In the genomic region with DNA sequence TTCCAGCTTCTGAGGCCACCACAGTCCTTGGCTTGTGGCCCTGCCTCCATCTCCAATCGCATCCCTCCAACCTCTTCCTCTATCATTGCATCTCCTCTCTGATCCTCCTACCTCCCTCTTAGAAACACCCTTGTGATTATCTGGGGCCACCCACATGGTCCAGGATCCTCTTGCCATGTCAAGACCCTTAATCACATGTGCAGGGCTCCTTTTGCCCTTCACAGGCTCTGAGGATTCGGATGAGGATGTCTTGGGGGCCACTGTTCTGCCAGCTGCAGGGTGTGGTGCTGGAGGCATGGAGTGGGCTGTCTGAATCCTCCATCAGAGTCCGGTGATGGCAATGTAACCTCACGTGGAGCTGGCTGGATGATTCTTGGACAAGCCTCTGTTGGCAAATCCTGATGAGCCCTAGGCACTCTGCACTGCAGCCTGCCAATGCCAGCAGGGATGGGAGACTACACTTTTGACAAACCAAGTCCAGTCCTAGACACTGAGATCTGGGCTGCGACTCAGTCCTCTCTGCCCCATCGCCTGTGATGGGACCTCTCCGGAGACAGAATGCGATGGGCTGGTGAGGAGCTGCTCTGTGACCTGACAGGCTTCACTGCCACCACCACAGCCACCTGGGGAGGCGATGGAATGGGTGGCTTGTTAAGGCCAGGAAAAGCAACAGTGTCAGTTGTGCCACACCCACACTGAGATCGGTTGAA, we compare ENCODE assay signal across 24 cellular contexts.
"Had no signal": no experiment of that assay in that cellular context is flagged by ENCODE, and none has a peak within 500 bp of the region (broad histone marks: within the 10 kb centered on the region; RNA-seq: fewer than 3 reads in every experiment).

No MANE protein-coding gene starts in this region.

- H3K4me1 ChIP-seq: adrenal gland, Peyer's patch had no signal

- H3K27ac Mint-ChIP-seq: activated B cell treated with CpG ODN at 0.5 μM for 24 hours; activated CD4-positive, alpha-beta T cell treated with anti-CD3 and anti-CD28 coated beads, Interleukin-2, amount 10 ng/mL, durations not matched to agents 24 days and 14 days; activated naive CD8-positive, alpha-beta T cell treated with anti-CD3 and anti-CD28 coated beads, Interleukin-2, amount 10 ng/mL, durations not matched to agents 7 days and 5 days had no signal

- H3K9me3 Mint-ChIP-seq: activated B cell treated with CpG ODN at 0.5 μM for 24 hours; activated CD4-positive, alpha-beta T cell treated with anti-CD3 and anti-CD28 coated beads, Interleukin-2, amount 10 ng/mL, durations not matched to agents 24 days and 14 days; activated naive CD8-positive, alpha-beta T cell treated with anti-CD3 and anti-CD28 coated beads, Interleukin-2, amount 10 ng/mL, durations not matched to agents 7 days and 5 days; T-helper 1 cell treated with Interleukin-12 subunit alpha and Interleukin-12 subunit beta and Interleukin-4 antibody, amounts not matched to agents 30 μg/mL and 1 μg/mL, for 36 hours had no signal

- H3K4me3 Mint-ChIP-seq: activated B cell treated with CpG ODN at 0.5 μM for 24 hours; activated CD4-positive, alpha-beta T cell treated with anti-CD3 and anti-CD28 coated beads, Interleukin-2, amount 10 ng/mL, durations not matched to agents 24 days and 14 days; activated naive CD8-positive, alpha-beta T cell treated with anti-CD3 and anti-CD28 coated beads, Interleukin-2, amount 10 ng/mL, durations not matched to agents 7 days and 5 days; T-helper 1 cell treated with Interleukin-12 subunit alpha and Interleukin-12 subunit beta and Interleukin-4 antibody, amounts not matched to agents 30 μg/mL and 1 μg/mL, for 36 hours had no signal

- DNase-seq: activated B cell treated with CpG ODN at 0.5 μM for 24 hours; activated CD4-positive, alpha-beta T cell treated with anti-CD3 and anti-CD28 coated beads for 1 hour; activated CD4-positive, alpha-beta T cell treated with anti-CD3 and anti-CD28 coated beads, Interleukin-2, amount 10 ng/mL, durations not matched to agents 24 days and 14 days; activated naive CD4-positive, alpha-beta T cell treated with anti-CD3 and anti-CD28 coated beads, Interleukin-2, amount 50 U/mL, for 16 hours; activated naive CD8-positive, alpha-beta T cell treated with anti-CD3 and anti-CD28 coated beads, Interleukin-2, amount 10 ng/mL, durations not matched to agents 7 days and 5 days; activated T-cell treated with anti-CD3 and anti-CD28 coated beads, Interleukin-2, amount 50 U/mL, for 1 hour; adrenal gland; anterior cingulate cortex; cerebellar nuclear complex; MM.1S; NCI-H1105; NCI-H1436; NCI-H1694 treated with DMSO at 0.1 percent for 48 hours; NCI-H2029 treated with DMSO at 0.1 percent for 48 hours; NCI-H345; NCI-H510A; NCI-H526 treated with DMSO at 0.1 percent for 48 hours; NCI-H82; Peyer's patch; SHP77; T-helper 9 cell had no signal

- H3K36me3 ChIP-seq: adrenal gland had no signal

- H3K4me3 ChIP-seq: adrenal gland, Peyer's patch had no signal

- FAIRE-seq: TTC549 had no signal

- H3K27me3 ChIP-seq: adrenal gland, Peyer's patch had no signal

- H3K9me3 ChIP-seq: adrenal gland, Peyer's patch had no signal

- H3K36me3 Mint-ChIP-seq: activated naive CD8-positive, alpha-beta T cell treated with anti-CD3 and anti-CD28 coated beads, Interleukin-2, amount 10 ng/mL, durations not matched to agents 7 days and 5 days had no signal

- H3K27ac ChIP-seq: adrenal gland, Peyer's patch, RWPE1 had no signal

- H3K27me3 Mint-ChIP-seq: activated CD4-positive, alpha-beta T cell treated with anti-CD3 and anti-CD28 coated beads, Interleukin-2, amount 10 ng/mL, durations not matched to agents 24 days and 14 days had no signal
